ENCODE assay signal across 8 cellular contexts in genomic region chr1:160206421-160207117, GRCh38. TPM values are rescaled to one million over a fixed set of nuclear protein-coding genes. Genes with fewer than 3 reads are reported as not detected.
DNase-seq lines count a peak whose midpoint lies in the region; ATAC-seq and TF ChIP-seq lines count a peak whose summit lies in the region.

No MANE protein-coding gene starts in this region.

- no peak overlapping the region for H3K27ac ChIP-seq in KMS-11
- peak overlapping the region; percentile 94 for H3K27ac ChIP-seq in hepatocyte
- peak overlapping the region; percentile 95 for H3K27ac ChIP-seq in smooth muscle cell (ENCODE audit: low read depth)

- peak overlapping the region; percentile 69 for H3K27ac Mint-ChIP-seq in activated T-helper 17 cell treated with anti-CD3 and anti-CD28 coated beads, Interleukin-2, amount 50 U/mL, for 72 hours

- no peaks in the 10 kb centered on the region for H3K9me2 ChIP-seq in hepatocyte (replicated peaks; ENCODE audit: insufficient read depth)

- H3K4me1 ChIP-seq in KMS-11 (ENCODE audit: low read depth, poor library complexity, severe bottlenecking) (peaks cover 66% of the 10 kb centered on the region), hepatocyte (ENCODE audit: insufficient read depth) (peaks cover 21% of the 10 kb centered on the region), smooth muscle cell (ENCODE audit: low read depth) (peaks cover 59% of the 10 kb centered on the region)

- peaks cover 43% of the 10 kb centered on the region for H3K4me1 Mint-ChIP-seq in activated T-helper 17 cell treated with anti-CD3 and anti-CD28 coated beads, Interleukin-2, amount 50 U/mL, for 72 hours

- no peaks in the 10 kb centered on the region for H3K9me3 Mint-ChIP-seq in activated T-helper 17 cell treated with anti-CD3 and anti-CD28 coated beads, Interleukin-2, amount 50 U/mL, for 72 hours

- H3K4me3 ChIP-seq in KMS-11 (IDR thresholded peaks at IDR 0.05; ENCODE audit: insufficient read depth, low read depth, low read length) (peak overlapping the region; percentile 98), hepatocyte (peak overlapping the region; percentile 97), smooth muscle cell (peak overlapping the region; percentile 93)

- H3K4me3 Mint-ChIP-seq in activated T-helper 17 cell treated with anti-CD3 and anti-CD28 coated beads, Interleukin-2, amount 50 U/mL, for 72 hours = peak overlapping the region; percentile 76

- no peak overlapping the region for H2AFZ ChIP-seq in KMS-11 (ENCODE audit: low read depth)
- no peak overlapping the region for H2AFZ ChIP-seq in hepatocyte
- no peak overlapping the region for H2AFZ ChIP-seq in smooth muscle cell (ENCODE audit: low read depth)

- H3K27me3 ChIP-seq in KMS-11 (ENCODE audit: insufficient read depth, low read depth) (no peaks in the 10 kb centered on the region), hepatocyte (no peaks in the 10 kb centered on the region), smooth muscle cell (ENCODE audit: low read depth) (no peaks in the 10 kb centered on the region)

- WGBS in hepatocyte (ENCODE audit: low lambda C conversion rate, missing lambda C conversion rate) = 55% methylated on average over 9 of the region's 9 CpGs
- WGBS in smooth muscle cell (ENCODE audit: low lambda C conversion rate) = 28% methylated on average over 9 of the region's 9 CpGs

- H3K79me2 ChIP-seq in KMS-11 (ENCODE audit: insufficient read depth, low read depth) (peaks cover 47% of the 10 kb centered on the region), hepatocyte (peaks cover 17% of the 10 kb centered on the region), smooth muscle cell (ENCODE audit: low read depth) (peaks cover 38% of the 10 kb centered on the region)

- in situ Hi-C loops in Caki2 (cut with HindIII; ENCODE audit: low pct_unique_long_range_greater_than_20kb, low sequenced_read_pairs) = loop anchor here (10.0 kb wide), 1 partner anchor 102 kb away; no protein-coding TSS in a partner anchor

- H4K20me1 ChIP-seq in KMS-11 (ENCODE audit: insufficient read depth) (0 out of 2 replicates have a peak, but pooled peaks cover 4% of the 10 kb centered on the region), hepatocyte (ENCODE audit: insufficient read depth, poor library complexity, severe bottlenecking) (peaks cover 8% of the 10 kb centered on the region), smooth muscle cell (ENCODE audit: low read depth) (peaks cover 51% of the 10 kb centered on the region)

- H3K36me3 Mint-ChIP-seq in activated T-helper 17 cell treated with anti-CD3 and anti-CD28 coated beads, Interleukin-2, amount 50 U/mL, for 72 hours (ENCODE audit: low read depth) = peaks cover 57% of the 10 kb centered on the region

- H3K9ac ChIP-seq in KMS-11 (peak overlapping the region; percentile 95), smooth muscle cell (ENCODE audit: low read depth) (peak overlapping the region; percentile 98)

- H3K36me3 ChIP-seq in KMS-11 (ENCODE audit: insufficient read depth) (peaks cover under 1% of the 10 kb centered on the region; the same call in 1 of the 2 replicates), hepatocyte (replicated peaks; ENCODE audit: insufficient read depth, low read depth) (no peaks in the 10 kb centered on the region), smooth muscle cell (ENCODE audit: low read depth) (no peaks in the 10 kb centered on the region)

- H3K27me3 Mint-ChIP-seq in activated T-helper 17 cell treated with anti-CD3 and anti-CD28 coated beads, Interleukin-2, amount 50 U/mL, for 72 hours = no peaks in the 10 kb centered on the region

- peaks cover 19% of the 10 kb centered on the region for H3F3A ChIP-seq in smooth muscle cell (ENCODE audit: low read depth)

- DNase-seq in Caki2 (ENCODE audit: low read depth) = peak; percentile 64
- DNase-seq in hepatocyte (ENCODE audit: low spot score) = peak; percentile 44
- DNase-seq in smooth muscle cell (lab: John Stamatoyannopoulos, UW; ENCODE audit: unreplicated experiment) = no peak
- no peak for DNase-seq in mesenteric fat pad (ENCODE audit: low spot score)
- DNase-seq in stimulated activated CD4-positive, alpha-beta T cell treated with anti-CD3 and anti-CD28 coated beads, Interleukin-12 subunit alpha, Interleukin-12 subunit beta, amount 100 ng/mL, for 4 hours = no peak

- TF ChIP-seq CTCF in KMS-11 (conservative IDR thresholded peaks at IDR 0.05; ENCODE audit: low read depth, low read length) (no peak), hepatocyte (IDR thresholded peaks at IDR 0.05; ENCODE audit: poor library complexity) (no peak), smooth muscle cell (IDR thresholded peaks at IDR 0.05; ENCODE audit: borderline replicate concordance, insufficient read depth, poor library complexity, severe bottlenecking) (no peak)

- ATAC-seq in activated T-helper 17 cell treated with anti-CD3 and anti-CD28 coated beads, Interleukin-2, amount 50 U/mL, for 72 hours (replicated peaks) = peak; percentile 30
- no peak for ATAC-seq in HG03139 (IDR thresholded peaks at IDR 0.05; ENCODE audit: unreplicated experiment)

- H3K4me2 ChIP-seq in KMS-11 (peak overlapping the region; percentile 95), hepatocyte (peak overlapping the region; percentile 94), smooth muscle cell (peak overlapping the region; percentile 88)

- no peaks in the 10 kb centered on the region for H3K9me3 ChIP-seq in hepatocyte (ENCODE audit: low read depth)
- no peaks in the 10 kb centered on the region for H3K9me3 ChIP-seq in smooth muscle cell (replicated peaks; ENCODE audit: low read depth)

RNA-seq across cellular contexts. Expression of gene PEA15, which starts 1.4 kb away (rescaled TPM):
- total RNA-seq in Caki2 (2014; rRNA removed; shearing (Covaris generic); ENCODE audit: low replicate concordance) = 97.4 and 114 TPM in 2 replicates
- total RNA-seq in activated T-helper 17 cell treated with anti-CD3 and anti-CD28 coated beads, Interleukin-2, amount 50 U/mL, for 72 hours = 10 to 100 TPM; 48.7 to 49.4 TPM
- total RNA-seq in hepatocyte (61.1 and 82.3 TPM in 2 replicates), smooth muscle cell (85.0 and 115 TPM in 2 replicates), mesenteric fat pad (486 TPM)
- polyA plus RNA-seq in hepatocyte (59.5 and 62.0 TPM in 2 replicates), smooth muscle cell (73.1 and 80.6 TPM in 2 replicates)

RNA-seq across cellular contexts. Expression of gene CASQ1, which starts 16.2 kb away (rescaled TPM):
- not detected in 2 replicates for total RNA-seq in Caki2 (2014; rRNA removed; shearing (Covaris generic); ENCODE audit: low replicate concordance)
- not detected for total RNA-seq in activated T-helper 17 cell treated with anti-CD3 and anti-CD28 coated beads, Interleukin-2, amount 50 U/mL, for 72 hours
- total RNA-seq in hepatocyte (0.72 TPM in 1 of 2 replicates, not detected in the other), smooth muscle cell (0.36 TPM in 1 of 2 replicates, not detected in the other), mesenteric fat pad (0.39 TPM)
- polyA plus RNA-seq in hepatocyte (0.51 and 0.57 TPM in 2 replicates), smooth muscle cell (0.48 TPM in 1 of 2 replicates, not detected in the other)

RNA-seq across cellular contexts. Expression of gene ATP1A4, which starts 55.2 kb away (rescaled TPM):
- not detected in 2 replicates for total RNA-seq in Caki2 (2014; rRNA removed; shearing (Covaris generic); ENCODE audit: low replicate concordance)
- under 1 TPM in 1 of 2 donors, not detected in 1; 0.48 TPM for total RNA-seq in activated T-helper 17 cell treated with anti-CD3 and anti-CD28 coated beads, Interleukin-2, amount 50 U/mL, for 72 hours
- 0.68 and 4.4 TPM in 2 replicates for total RNA-seq in hepatocyte
- polyA plus RNA-seq in hepatocyte = 0.45 and 2.2 TPM in 2 replicates
- total RNA-seq in smooth muscle cell = not detected in 2 replicates
- polyA plus RNA-seq in smooth muscle cell = not detected in 2 replicates
- 0.39 TPM for total RNA-seq in mesenteric fat pad

RNA-seq across cellular contexts. Expression of gene DCAF8, which starts 55.8 kb away (rescaled TPM):
- total RNA-seq in Caki2 (2014; rRNA removed; shearing (Covaris generic); ENCODE audit: low replicate concordance) = 14.9 and 21.2 TPM in 2 replicates
- total RNA-seq in activated T-helper 17 cell treated with anti-CD3 and anti-CD28 coated beads, Interleukin-2, amount 50 U/mL, for 72 hours = 100 to 1,000 TPM; 126 to 175 TPM
- total RNA-seq in hepatocyte (85.8 and 110 TPM in 2 replicates), smooth muscle cell (56.7 and 63.6 TPM in 2 replicates), mesenteric fat pad (127 TPM)
- polyA plus RNA-seq in hepatocyte (95.1 and 113 TPM in 2 replicates), smooth muscle cell (79.9 and 92.6 TPM in 2 replicates)

Comparison
In these comparisons a context has a peak if more than half of its experiments do, and no peak if none do; other contexts are left out.
1. DNase-seq: peak in Caki2 (single experiment) and hepatocyte (single experiment); none in smooth muscle cell (single experiment), mesenteric fat pad (single experiment) and stimulated activated CD4-positive, alpha-beta T cell treated with anti-CD3 and anti-CD28 coated beads, Interleukin-12 subunit alpha, Interleukin-12 subunit beta, amount 100 ng/mL, for 4 hours (single experiment).
2. Peak in every context shown above with its lines, with median percentiles within 50 percentile points of each other: H3K4me2 ChIP-seq and H3K4me3 ChIP-seq.